In the genomic region with DNA sequence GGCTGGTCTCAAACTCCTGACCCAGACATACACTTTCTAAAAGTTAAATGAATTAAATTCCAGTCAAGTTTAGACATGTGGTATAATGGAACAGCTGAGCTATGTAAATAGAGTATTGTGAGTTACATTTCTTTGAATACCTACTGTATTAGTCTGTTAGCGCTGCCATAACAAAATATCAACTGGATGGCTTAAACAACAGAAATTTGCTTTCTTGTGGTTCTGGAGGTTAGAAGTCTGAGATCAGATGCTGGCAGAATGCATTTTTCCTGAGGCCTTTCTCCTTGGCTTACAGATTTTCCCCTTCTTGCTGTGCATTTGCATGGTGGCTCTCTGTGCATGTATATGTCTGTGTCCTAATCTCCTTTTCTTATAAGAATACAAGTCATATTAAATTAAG, we compare ENCODE assay signal across 26 cellular contexts.
DNase-seq lines count a peak whose midpoint lies in the region; ATAC-seq, FAIRE-seq and TF ChIP-seq lines count a peak whose summit lies in the region.
"Had no signal": no experiment of that assay in that cellular context is flagged by ENCODE, and none has a peak within 500 bp of the region (broad histone marks: within the 10 kb centered on the region; RNA-seq: fewer than 3 reads in every experiment).

No MANE protein-coding gene starts in this region.

- H4K20me1 ChIP-seq in astrocyte (ENCODE audit: insufficient read depth, low read length), result no peaks in the 10 kb centered on the region

- ATAC-seq in naive B cell (ENCODE audit: low read depth in 2 of 2) (no peak), GM21447 (IDR thresholded peaks at IDR 0.05; ENCODE audit: unreplicated experiment) (no peak)
- ATAC-seq: A549 had no signal

- FAIRE-seq in astrocyte (lab: Jason Lieb, UNC), result no peak
- FAIRE-seq: A549, GM18507, HTR-8/SVneo had no signal

- H3K4me1 ChIP-seq in astrocyte (ENCODE audit: insufficient read depth, low read length), result peaks cover 7% of the 10 kb centered on the region
- H3K4me1 ChIP-seq: A549, BE2C, SJSA1 had no signal

- H3K9me3 Mint-ChIP-seq in astrocyte (ENCODE audit: unreplicated experiment), result peaks cover 2% of the 10 kb centered on the region
- peaks cover 0 to 5% (median 0%) of the 10 kb centered on the region in 7 donors for H3K9me3 Mint-ChIP-seq in naive B cell

- peaks cover 34% of the 10 kb centered on the region for H3K4me1 Mint-ChIP-seq in astrocyte (ENCODE audit: low read depth, unreplicated experiment)
- H3K4me1 Mint-ChIP-seq in naive B cell, result peaks cover 36 to 59% (median 36%) of the 10 kb centered on the region in 3 donors

- no peak overlapping the region for H3K4me2 ChIP-seq in astrocyte (ENCODE audit: low read length)
- H3K4me2 ChIP-seq: A549, PC-9 had no signal

- H3K4me3 Mint-ChIP-seq in astrocyte (ENCODE audit: unreplicated experiment) (no peak overlapping the region), naive B cell (peak overlapping the region in 1 of 8 donors; percentile 0)
- H3K4me3 Mint-ChIP-seq: CD14-positive monocyte had no signal

- H3K79me2 ChIP-seq in astrocyte (ENCODE audit: insufficient read depth, low read length), result no peaks in the 10 kb centered on the region

- no peaks in the 10 kb centered on the region for H3K9me3 ChIP-seq in astrocyte (ENCODE audit: insufficient read depth, low read depth, low read length)
- H3K9me3 ChIP-seq: A549, BE2C, SJSA1 had no signal

- no peak overlapping the region for H2AFZ ChIP-seq in astrocyte (ENCODE audit: low read depth, low read length)
- H2AFZ ChIP-seq: PC-9 had no signal

- H3K36me3 Mint-ChIP-seq in astrocyte (ENCODE audit: low read depth, unreplicated experiment) (no peaks in the 10 kb centered on the region), naive B cell (no peaks in the 10 kb centered on the region)
- H3K36me3 Mint-ChIP-seq: CD14-positive monocyte had no signal

- H3K27ac ChIP-seq in astrocyte (ENCODE audit: low read depth, low read length) (no peak overlapping the region), epithelial cell of prostate (peak overlapping the region; percentile 93)
- H3K27ac ChIP-seq: A549, PC-9, SJSA1 had no signal

- DNase-seq in M059J (ENCODE audit: low read depth) (peak; percentile 5), astrocyte (ENCODE audit: low read depth) (peak; percentile 76), epithelial cell of prostate (ENCODE audit: low read depth, low spot score) (no peak), naive B cell (no peak), cortex of kidney (lab: John Stamatoyannopoulos, UW) (no peak), DMS53 (lab: John Stamatoyannopoulos, UW) (no peak), A172 (ENCODE audit: low spot score) (no peak)
- DNase-seq: BE2C; DMS153; GOT3; HCEC 1CT; KG1; MM.1S; NCI-H2029; NCI-H446 treated with DMSO at 0.1 percent for 48 hours; NCI-H526; NCI-H82; NK-92 treated with Interleukin-12 subunit alpha and Interleukin-12 subunit beta, amount 100 ng/mL, for 24 hours; PC-9; Right ventricle myocardium superior had no signal

- H3K27me3 Mint-ChIP-seq in astrocyte (ENCODE audit: low read depth, unreplicated experiment) (no peaks in the 10 kb centered on the region), naive B cell (no peaks in the 10 kb centered on the region)

- no peak overlapping the region for H3K9ac ChIP-seq in astrocyte (ENCODE audit: low read length)

- H3K4me3 ChIP-seq in astrocyte (ENCODE audit: insufficient read depth, low read depth, low read length), result no peak overlapping the region
- H3K4me3 ChIP-seq: A549, PC-9, SJSA1 had no signal

- H3K27me3 ChIP-seq in astrocyte (ENCODE audit: insufficient read depth, low read length), result no peaks in the 10 kb centered on the region
- H3K27me3 ChIP-seq: BE2C, SJSA1 had no signal

- H3K36me3 ChIP-seq in astrocyte (ENCODE audit: insufficient read depth, low read length), result no peaks in the 10 kb centered on the region
- H3K36me3 ChIP-seq: BE2C, SJSA1 had no signal

- no peak for TF ChIP-seq CTCF in astrocyte (IDR thresholded peaks at IDR 0.05; ENCODE audit: insufficient read depth, low read depth, low read length)

- H3K27ac Mint-ChIP-seq in astrocyte (ENCODE audit: unreplicated experiment) (peak overlapping the region; percentile 73), naive B cell (peak overlapping the region in 4 of 6 donors; percentile 9 to 79 (median 40))

Comparison
In these comparisons a context has a peak if more than half of its experiments do, and no peak if none do; other contexts are left out.
1. DNase-seq: peak in M059J (single experiment) and astrocyte (single experiment); none in epithelial cell of prostate (single experiment), naive B cell (single experiment), cortex of kidney (single experiment), DMS53 (single experiment) and A172 (single experiment).